In the genomic region with DNA sequence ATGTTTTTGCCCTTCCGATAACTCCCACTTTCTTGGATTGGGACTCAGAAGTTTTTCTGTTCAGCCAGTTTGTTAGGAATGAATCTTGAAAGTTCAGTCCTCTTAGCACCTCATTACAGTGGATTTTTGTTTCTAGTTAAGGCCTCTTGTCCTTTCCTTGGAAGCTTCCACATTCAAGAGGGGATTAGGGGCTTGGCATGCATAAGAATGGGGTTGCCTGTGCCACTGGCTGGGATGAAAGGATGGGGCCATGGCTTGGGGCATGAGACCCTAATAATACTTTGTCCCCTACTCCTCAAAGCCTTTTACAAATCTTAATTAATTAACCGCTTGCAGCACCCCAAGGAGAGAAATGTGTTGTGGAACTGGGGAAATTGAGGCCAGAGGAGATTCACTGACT, we compare ENCODE assay signal across 1 cellular context.
TF ChIP-seq lines count a peak whose summit lies in the region.

No MANE protein-coding gene starts in this region.

TF ChIP-seq in HepG2, 621 proteins besides CTCF, POLR2A, EP300 and RAD21:
- no peak for TF ChIP-seq HOXA5 (CRISPR knock-in tag; IDR thresholded peaks at IDR 0.05)
- TF ChIP-seq AGO1 (IDR thresholded peaks at IDR 0.05; ENCODE audit: low read depth, low read length, poor library complexity, severe bottlenecking), result no peak
- no peak for TF ChIP-seq HNRNPUL1 (IDR thresholded peaks at IDR 0.05; ENCODE audit: low read depth, low read length)
